In genomic region chr1:221664253-221664652, GRCh38 we compare ENCODE assay signal across 15 cellular contexts.
"Had no signal": no experiment of that assay in that cellular context is flagged by ENCODE, and none has a peak within 500 bp of the region (broad histone marks: within the 10 kb centered on the region; RNA-seq: fewer than 3 reads in every experiment).

No MANE protein-coding gene starts in this region.

- H3K4me3 Mint-ChIP-seq: activated B cell treated with CpG ODN at 0.5 μM for 24 hours; activated naive CD4-positive, alpha-beta T cell treated with anti-CD3 and anti-CD28 coated beads for 36 hours; activated T-helper 17 cell treated with anti-CD3 and anti-CD28 coated beads, Interleukin-2, amount 50 U/mL, for 72 hours; naive thymus-derived CD4-positive, alpha-beta T cell had no signal

- H3K27me3 Mint-ChIP-seq: activated B cell treated with CpG ODN at 0.5 μM for 24 hours had no signal

- H3K9me3 Mint-ChIP-seq: activated B cell treated with CpG ODN at 0.5 μM for 24 hours; activated naive CD4-positive, alpha-beta T cell treated with anti-CD3 and anti-CD28 coated beads for 36 hours; activated T-helper 17 cell treated with anti-CD3 and anti-CD28 coated beads, Interleukin-2, amount 50 U/mL, for 72 hours had no signal

- DNase-seq: activated B cell treated with CpG ODN at 0.5 μM for 24 hours; activated CD4-positive, alpha-beta T cell treated with anti-CD3 and anti-CD28 coated beads, Interleukin-2, amount 50 U/mL, for 1 hour; activated naive CD4-positive, alpha-beta T cell treated with anti-CD3 and anti-CD28 coated beads for 36 hours; activated T-cell treated with anti-CD3 and anti-CD28 coated beads for 4 hours; central memory CD4-positive, alpha-beta T cell; effector CD8-positive, alpha-beta T cell; lower lobe of right lung; naive thymus-derived CD4-positive, alpha-beta T cell; posterior cingulate gyrus; small intestine; tibial artery had no signal

- ATAC-seq: activated T-helper 17 cell treated with anti-CD3 and anti-CD28 coated beads, Interleukin-2, amount 50 U/mL, for 72 hours; lower lobe of right lung; naive thymus-derived CD4-positive, alpha-beta T cell had no signal

- H3K36me3 ChIP-seq: lower lobe of right lung, neutrophil, right atrium auricular region, tibial artery had no signal

- H3K9me3 ChIP-seq: lower lobe of right lung, neutrophil, right atrium auricular region, tibial artery had no signal

- H3K27ac Mint-ChIP-seq: activated B cell treated with CpG ODN at 0.5 μM for 24 hours; activated naive CD4-positive, alpha-beta T cell treated with anti-CD3 and anti-CD28 coated beads for 36 hours; activated T-helper 17 cell treated with anti-CD3 and anti-CD28 coated beads, Interleukin-2, amount 50 U/mL, for 72 hours; naive thymus-derived CD4-positive, alpha-beta T cell had no signal

- H3K4me1 ChIP-seq: lower lobe of right lung, right atrium auricular region, tibial artery had no signal

- H3K4me3 ChIP-seq: coronary artery, lower lobe of right lung, right atrium auricular region, tibial artery had no signal

- H3K27me3 ChIP-seq: neutrophil, right atrium auricular region, tibial artery had no signal

- H3K27ac ChIP-seq: coronary artery, lower lobe of right lung, neutrophil, right atrium auricular region, tibial artery had no signal
